In the genomic region with DNA sequence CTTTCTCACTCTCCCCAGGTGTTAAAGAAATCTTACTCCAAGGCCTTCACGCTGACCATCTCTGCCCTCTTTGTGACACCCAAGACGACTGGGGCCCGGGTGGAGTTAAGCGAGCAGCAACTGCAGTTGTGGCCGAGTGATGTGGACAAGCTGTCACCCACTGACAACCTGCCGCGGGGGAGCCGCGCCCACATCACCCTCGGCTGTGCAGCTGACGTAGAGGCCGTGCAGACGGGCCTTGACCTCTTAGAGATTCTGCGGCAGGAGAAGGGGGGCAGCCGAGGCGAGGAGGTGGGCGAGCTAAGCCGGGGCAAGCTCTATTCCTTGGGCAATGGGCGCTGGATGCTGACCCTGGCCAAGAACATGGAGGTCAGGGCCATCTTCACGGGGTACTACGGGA, we compare ENCODE assay signal across 12 cellular contexts. TPM values are rescaled to one million over a fixed set of nuclear protein-coding genes. Genes with fewer than 3 reads are reported as not detected.
DNase-seq lines count a peak whose midpoint lies in the region; ATAC-seq and TF ChIP-seq lines count a peak whose summit lies in the region.
"Had no signal": no experiment of that assay in that cellular context is flagged by ENCODE, and none has a peak within 500 bp of the region (broad histone marks: within the 10 kb centered on the region; RNA-seq: fewer than 3 reads in every experiment).

No MANE protein-coding gene starts in this region.

- 0 out of 2 replicates have a peak, but pooled peaks cover 4% of the 10 kb centered on the region for H3K4me1 ChIP-seq in Caco-2
- peaks cover 23 to 38% of the 10 kb centered on the region in 2 donors for H3K4me1 ChIP-seq in gastrocnemius medialis

- intact Hi-C loops in Caco-2 (cut with micrococcal nuclease; ENCODE audit: unreplicated experiment): no loop called here
- intact Hi-C loops in gastrocnemius medialis (cut with DNase I; ENCODE audit: low total_unique reads): no loop called here

- H3K27me3 ChIP-seq in Caco-2 (replicated peaks; ENCODE audit: control insufficient read depth, insufficient read depth, low read length) (no peaks in the 10 kb centered on the region), layer of hippocampus (ENCODE audit: control insufficient read depth, insufficient read depth, low read length) (no peaks in the 10 kb centered on the region), gastrocnemius medialis (no peaks in the 10 kb centered on the region)

- no peaks in the 10 kb centered on the region for H3K9me3 Mint-ChIP-seq in Caco-2 (ENCODE audit: unreplicated experiment)
- H3K9me3 Mint-ChIP-seq in activated naive CD8-positive, alpha-beta T cell treated with anti-CD3 and anti-CD28 coated beads for 36 hours: no peaks in the 10 kb centered on the region
- H3K9me3 Mint-ChIP-seq: activated naive CD4-positive, alpha-beta T cell treated with anti-CD3 and anti-CD28 coated beads, Interleukin-2, amount 10 ng/mL, durations not matched to agents 7 days and 5 days; CD8-positive, alpha-beta memory T cell had no signal

- CTCF ChIA-PET in Caco-2 (lab: Charles Lee): no interaction called here

- H3K36me3 ChIP-seq in Caco-2 (ENCODE audit: control insufficient read depth, insufficient read depth, low read length): peaks cover 10% of the 10 kb centered on the region
- H3K36me3 ChIP-seq in gastrocnemius medialis: peaks cover 4 to 63% of the 10 kb centered on the region in 2 donors

- TF ChIP-seq CTCF in Caco-2 (IDR thresholded peaks at IDR 0.05; ENCODE audit: insufficient read depth in 1 of 2, low read depth in 1 of 2, low read length in 1 of 2, severe bottlenecking in 1 of 2, unreplicated experiment in 1 of 2): no peak
- no peak for TF ChIP-seq CTCF in gastrocnemius medialis (IDR thresholded peaks at IDR 0.05 in 4 of 5, conservative IDR thresholded peaks at IDR 0.05 in 1 of 5)

- H3K36me3 Mint-ChIP-seq in Caco-2 (ENCODE audit: insufficient read depth, unreplicated experiment): peaks cover 97% of the 10 kb centered on the region
- H3K36me3 Mint-ChIP-seq in activated naive CD8-positive, alpha-beta T cell treated with anti-CD3 and anti-CD28 coated beads for 36 hours: peaks cover 18% of the 10 kb centered on the region

- ATAC-seq in gastrocnemius medialis: peak in 1 of 2 donors; percentile 4

- no peaks in the 10 kb centered on the region for H3K27me3 Mint-ChIP-seq in Caco-2 (ENCODE audit: insufficient read depth, unreplicated experiment)
- no peaks in the 10 kb centered on the region for H3K27me3 Mint-ChIP-seq in activated naive CD8-positive, alpha-beta T cell treated with anti-CD3 and anti-CD28 coated beads for 36 hours
- H3K27me3 Mint-ChIP-seq: activated naive CD4-positive, alpha-beta T cell treated with anti-CD3 and anti-CD28 coated beads, Interleukin-2, amount 10 ng/mL, durations not matched to agents 7 days and 5 days; CD8-positive, alpha-beta memory T cell had no signal

- H3K27ac ChIP-seq in layer of hippocampus (ENCODE audit: low read depth, low read length) (peak overlapping the region; percentile 83), gastrocnemius medialis (peak overlapping the region; percentile 72 to 85 (median 77))

- no peak for TF ChIP-seq POLR2A in gastrocnemius medialis (IDR thresholded peaks at IDR 0.05)

- peaks cover 6% of the 10 kb centered on the region for H3K4me1 Mint-ChIP-seq in Caco-2 (ENCODE audit: low read depth, unreplicated experiment)
- H3K4me1 Mint-ChIP-seq in activated naive CD8-positive, alpha-beta T cell treated with anti-CD3 and anti-CD28 coated beads for 36 hours: peaks cover 20% of the 10 kb centered on the region

- POLR2A ChIA-PET in Caco-2 (lab: Charles Lee): no interaction called here

- H3K27ac Mint-ChIP-seq in Caco-2 (ENCODE audit: unreplicated experiment): peak overlapping the region; percentile 53
- H3K27ac Mint-ChIP-seq in activated naive CD8-positive, alpha-beta T cell treated with anti-CD3 and anti-CD28 coated beads for 36 hours: peak overlapping the region; percentile 67
- H3K27ac Mint-ChIP-seq: activated naive CD4-positive, alpha-beta T cell treated with anti-CD3 and anti-CD28 coated beads, Interleukin-2, amount 10 ng/mL, durations not matched to agents 7 days and 5 days had no signal

- H3K4me3 ChIP-seq in Caco-2 (ENCODE audit: low read depth, low read length) (no peak overlapping the region), gastrocnemius medialis (no peak overlapping the region)

- in situ Hi-C loops in gastrocnemius medialis (cut with MboI; ENCODE audit: low sequenced_read_pairs in 4 of 4): no loop called here

- H3K4me3 Mint-ChIP-seq in Caco-2 (ENCODE audit: unreplicated experiment): no peak overlapping the region
- H3K4me3 Mint-ChIP-seq in activated naive CD8-positive, alpha-beta T cell treated with anti-CD3 and anti-CD28 coated beads for 36 hours: no peak overlapping the region
- H3K4me3 Mint-ChIP-seq: activated naive CD4-positive, alpha-beta T cell treated with anti-CD3 and anti-CD28 coated beads, Interleukin-2, amount 10 ng/mL, durations not matched to agents 7 days and 5 days; CD8-positive, alpha-beta memory T cell had no signal

- no TSS peak for BruUV-seq in Caco-2 (replicated peaks; lab: Mats Ljungman, UMichigan)

- H3K9me3 ChIP-seq in Caco-2 (no peaks in the 10 kb centered on the region), gastrocnemius medialis (no peaks in the 10 kb centered on the region)

- DNase-seq in Caco-2: no peak
- DNase-seq in activated naive CD8-positive, alpha-beta T cell treated with anti-CD3 and anti-CD28 coated beads for 36 hours: no peak
- DNase-seq in gastrocnemius medialis: peak in 1 of 2 donors; percentile 30
- DNase-seq in putamen (ENCODE audit: low spot score): no peak
- no peak for DNase-seq in NCI-H2171 (lab: John Stamatoyannopoulos, UW)
- DNase-seq in AML-193 (lab: John Stamatoyannopoulos, UW): no peak
- no peak for DNase-seq in foreskin melanocyte
- DNase-seq: activated naive CD4-positive, alpha-beta T cell treated with anti-CD3 and anti-CD28 coated beads, Interleukin-2, amount 10 ng/mL, durations not matched to agents 7 days and 5 days; CD8-positive, alpha-beta memory T cell; effector CD4-positive, alpha-beta T cell; glutamatergic neuron had no signal

RNA-seq across cellular contexts. Expression of gene CNP, which starts 6.9 kb away (rescaled TPM):
- total RNA-seq in Caco-2 (2022): 90.1 and 94.5 TPM in 2 replicates
- total RNA-seq in activated naive CD8-positive, alpha-beta T cell treated with anti-CD3 and anti-CD28 coated beads for 36 hours: 10 to 100 TPM; 64.9 to 66.6 TPM
- total RNA-seq in gastrocnemius medialis: 10 to 100 TPM; 15.1 to 26.2 (median 20.4) TPM

RNA-seq across cellular contexts. Expression of gene ODAD4, which starts 43.0 kb away (rescaled TPM):
- total RNA-seq in Caco-2 (2022): 0.98 and 1.3 TPM in 2 replicates
- under 1 TPM; 0.58 to 0.84 TPM for total RNA-seq in activated naive CD8-positive, alpha-beta T cell treated with anti-CD3 and anti-CD28 coated beads for 36 hours
- 1 to 10 TPM in 1 of 4 donors, under 1 TPM in 2, not detected in 1; 0.13 to 1.3 (median 0.20) TPM for total RNA-seq in gastrocnemius medialis

RNA-seq across cellular contexts. Expression of gene DNAJC7, which starts 43.8 kb away (rescaled TPM):
- 147 and 156 TPM in 2 replicates for total RNA-seq in Caco-2 (2022)
- total RNA-seq in activated naive CD8-positive, alpha-beta T cell treated with anti-CD3 and anti-CD28 coated beads for 36 hours: 100 to 1,000 TPM; 103 to 106 TPM
- total RNA-seq in gastrocnemius medialis: 10 to 100 TPM; 64.4 to 78.9 (median 66.4) TPM

RNA-seq across cellular contexts. Expression of gene NKIRAS2, which starts 46.4 kb away (rescaled TPM):
- total RNA-seq in Caco-2 (2022) (51.6 and 55.0 TPM in 2 replicates), gastrocnemius medialis (10 to 100 TPM; 48.8 to 77.0 (median 63.4) TPM)
- total RNA-seq in activated naive CD8-positive, alpha-beta T cell treated with anti-CD3 and anti-CD28 coated beads for 36 hours: 10 to 100 TPM; 20.3 to 25.0 TPM

RNA-seq across cellular contexts. Expression of gene ACLY, which starts 54.7 kb away (rescaled TPM):
- total RNA-seq in Caco-2 (2022) (246 and 252 TPM in 2 replicates), gastrocnemius medialis (10 to 100 TPM; 20.8 to 35.0 (median 30.7) TPM)
- 100 to 1,000 TPM; 197 to 202 TPM for total RNA-seq in activated naive CD8-positive, alpha-beta T cell treated with anti-CD3 and anti-CD28 coated beads for 36 hours
